1 cellular context compared by ENCODE assay signal in genomic region chr4:6074723-6075122, GRCh38.
TF ChIP-seq lines count a peak whose summit lies in the region.

No MANE protein-coding gene starts in this region.

TF ChIP-seq in GM23338, 12 proteins besides CTCF, POLR2A, EP300 and RAD21 (continued from another document):
- TF ChIP-seq, protein P1, sequence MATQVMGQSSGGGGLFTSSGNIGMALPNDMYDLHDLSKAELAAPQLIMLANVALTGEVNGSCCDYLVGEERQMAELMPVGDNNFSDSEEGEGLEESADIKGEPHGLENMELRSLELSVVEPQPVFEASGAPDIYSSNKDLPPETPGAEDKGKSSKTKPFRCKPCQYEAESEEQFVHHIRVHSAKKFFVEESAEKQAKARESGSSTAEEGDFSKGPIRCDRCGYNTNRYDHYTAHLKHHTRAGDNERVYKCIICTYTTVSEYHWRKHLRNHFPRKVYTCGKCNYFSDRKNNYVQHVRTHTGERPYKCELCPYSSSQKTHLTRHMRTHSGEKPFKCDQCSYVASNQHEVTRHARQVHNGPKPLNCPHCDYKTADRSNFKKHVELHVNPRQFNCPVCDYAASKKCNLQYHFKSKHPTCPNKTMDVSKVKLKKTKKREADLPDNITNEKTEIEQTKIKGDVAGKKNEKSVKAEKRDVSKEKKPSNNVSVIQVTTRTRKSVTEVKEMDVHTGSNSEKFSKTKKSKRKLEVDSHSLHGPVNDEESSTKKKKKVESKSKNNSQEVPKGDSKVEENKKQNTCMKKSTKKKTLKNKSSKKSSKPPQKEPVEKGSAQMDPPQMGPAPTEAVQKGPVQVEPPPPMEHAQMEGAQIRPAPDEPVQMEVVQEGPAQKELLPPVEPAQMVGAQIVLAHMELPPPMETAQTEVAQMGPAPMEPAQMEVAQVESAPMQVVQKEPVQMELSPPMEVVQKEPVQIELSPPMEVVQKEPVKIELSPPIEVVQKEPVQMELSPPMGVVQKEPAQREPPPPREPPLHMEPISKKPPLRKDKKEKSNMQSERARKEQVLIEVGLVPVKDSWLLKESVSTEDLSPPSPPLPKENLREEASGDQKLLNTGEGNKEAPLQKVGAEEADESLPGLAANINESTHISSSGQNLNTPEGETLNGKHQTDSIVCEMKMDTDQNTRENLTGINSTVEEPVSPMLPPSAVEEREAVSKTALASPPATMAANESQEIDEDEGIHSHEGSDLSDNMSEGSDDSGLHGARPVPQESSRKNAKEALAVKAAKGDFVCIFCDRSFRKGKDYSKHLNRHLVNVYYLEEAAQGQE (IDR thresholded peaks at IDR 0.05; ENCODE audit: unreplicated experiment) = no peak
- no peak for TF ChIP-seq EZH2 (IDR thresholded peaks at IDR 0.05; ENCODE audit: low read depth, unreplicated experiment)
- TF ChIP-seq EZH2phosphoT487 (IDR thresholded peaks at IDR 0.05; ENCODE audit: unreplicated experiment) = no peak
- TF ChIP-seq STAT1 (IDR thresholded peaks at IDR 0.05; ENCODE audit: unreplicated experiment) = no peak
- TF ChIP-seq, protein P2, sequence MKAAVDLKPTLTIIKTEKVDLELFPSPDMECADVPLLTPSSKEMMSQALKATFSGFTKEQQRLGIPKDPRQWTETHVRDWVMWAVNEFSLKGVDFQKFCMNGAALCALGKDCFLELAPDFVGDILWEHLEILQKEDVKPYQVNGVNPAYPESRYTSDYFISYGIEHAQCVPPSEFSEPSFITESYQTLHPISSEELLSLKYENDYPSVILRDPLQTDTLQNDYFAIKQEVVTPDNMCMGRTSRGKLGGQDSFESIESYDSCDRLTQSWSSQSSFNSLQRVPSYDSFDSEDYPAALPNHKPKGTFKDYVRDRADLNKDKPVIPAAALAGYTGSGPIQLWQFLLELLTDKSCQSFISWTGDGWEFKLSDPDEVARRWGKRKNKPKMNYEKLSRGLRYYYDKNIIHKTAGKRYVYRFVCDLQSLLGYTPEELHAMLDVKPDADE (IDR thresholded peaks at IDR 0.05) = no peak
- no peak for TF ChIP-seq ZNF114 (CRISPR knock-in tag; IDR thresholded peaks at IDR 0.05)
- no peak for TF ChIP-seq CREB1 (CRISPR knock-in tag; IDR thresholded peaks at IDR 0.05; ENCODE audit: low read depth)
- no peak for TF ChIP-seq ZNF331 (CRISPR knock-in tag; IDR thresholded peaks at IDR 0.05; ENCODE audit: low read depth)
- TF ChIP-seq JUNB (IDR thresholded peaks at IDR 0.05; ENCODE audit: unreplicated experiment) = no peak
- TF ChIP-seq NANOG (IDR thresholded peaks at IDR 0.05; ENCODE audit: borderline replicate concordance) = no peak
- TF ChIP-seq POLR2AphosphoS5 (IDR thresholded peaks at IDR 0.05; ENCODE audit: low read depth) = no peak
